In genomic region chr6:43951063-43951755, GRCh38 we compare ENCODE assay signal across 8 cellular contexts.
DNase-seq lines count a peak whose midpoint lies in the region; ATAC-seq and TF ChIP-seq lines count a peak whose summit lies in the region.

No MANE protein-coding gene starts in this region.

- no peak for ATAC-seq in GM19463 (IDR thresholded peaks at IDR 0.05; ENCODE audit: unreplicated experiment)
- no peak for ATAC-seq in GM21825 (IDR thresholded peaks at IDR 0.05; ENCODE audit: unreplicated experiment)

- no peak overlapping the region for H3K27ac ChIP-seq in colonic mucosa

- DNase-seq in NCI-H1436 (lab: John Stamatoyannopoulos, UW) (peak; percentile 11), NCI-H1436 treated with DMSO at 0.1 percent for 48 hours (lab: John Stamatoyannopoulos, UW) (no peak), NCI-H69 (lab: John Stamatoyannopoulos, UW) (peak; percentile 52), colonic mucosa (peak; percentile 75), lung microvascular endothelial cell (ENCODE audit: low read depth in 2 of 2) (peak; percentile 11 to 24)
- DNase-seq in activated CD4-positive, alpha-beta T cell treated with anti-CD3 and anti-CD28 coated beads for 1 hour = no peak

- intact Hi-C loops in colonic mucosa (cut with DNase I) = loop anchor here (5.0 kb wide), 1 partner anchor 94 kb away; no protein-coding TSS in a partner anchor

- H3K9ac ChIP-seq in colonic mucosa (ENCODE audit: low read depth in 2 of 2, low read length in 2 of 2) = no peak overlapping the region

- no peaks in the 10 kb centered on the region for H3K36me3 ChIP-seq in colonic mucosa

- H3K27me3 ChIP-seq in colonic mucosa = no peaks in the 10 kb centered on the region

- no peak overlapping the region for H3K4me3 ChIP-seq in colonic mucosa

- no peaks in the 10 kb centered on the region for H3K9me3 ChIP-seq in colonic mucosa

- no peaks in the 10 kb centered on the region for H3K4me1 ChIP-seq in colonic mucosa

- TF ChIP-seq CTCF in colonic mucosa (IDR thresholded peaks at IDR 0.05) = peak; percentile 51

Comparison
In these comparisons a context has a peak if more than half of its experiments do, and no peak if none do; other contexts are left out.
1. DNase-seq: peak in NCI-H1436 (single experiment), NCI-H69 (single experiment), colonic mucosa (single experiment) and lung microvascular endothelial cell (2 of 2); none in NCI-H1436 treated with DMSO at 0.1 percent for 48 hours (single experiment) and activated CD4-positive, alpha-beta T cell treated with anti-CD3 and anti-CD28 coated beads for 1 hour (single experiment).